Comparison of ENCODE assay signal across 23 cellular contexts in genomic region chr17:54007855-54008254, GRCh38.
DNase-seq lines count a peak whose midpoint lies in the region; ATAC-seq and TF ChIP-seq lines count a peak whose summit lies in the region.
"Had no signal": no experiment of that assay in that cellular context is flagged by ENCODE, and none has a peak within 500 bp of the region (broad histone marks: within the 10 kb centered on the region; RNA-seq: fewer than 3 reads in every experiment).

No MANE protein-coding gene starts in this region.

- H3K36me3 ChIP-seq in kidney epithelial cell (ENCODE audit: control insufficient read depth, insufficient read depth, low read length) = no peaks in the 10 kb centered on the region

- TF ChIP-seq CTCF in kidney epithelial cell (IDR thresholded peaks at IDR 0.05; ENCODE audit: insufficient read depth, low read length, poor library complexity, severe bottlenecking) = peak; percentile 14

- no peaks in the 10 kb centered on the region for H3K27me3 ChIP-seq in kidney epithelial cell (ENCODE audit: control insufficient read depth, insufficient read depth, low read length)

- H3K4me3 ChIP-seq in kidney epithelial cell (ENCODE audit: low read depth, low read length) = no peak overlapping the region
- H3K4me3 ChIP-seq: GM12878 had no signal

- in situ Hi-C loops in SK-MEL-5 (cut with HindIII; ENCODE audit: low pct_unique_long_range_greater_than_20kb, low sequenced_read_pairs) = no loop called here

- peak; percentile 8 for DNase-seq in DMS53 (lab: John Stamatoyannopoulos, UW)
- no peak for DNase-seq in DMS53 treated with DMSO at 0.1 percent for 48 hours (lab: John Stamatoyannopoulos, UW; ENCODE audit: unreplicated experiment)
- DNase-seq in SK-MEL-5 (ENCODE audit: low read depth, low spot score) = peak; percentile 22
- DNase-seq in kidney epithelial cell (ENCODE audit: low read depth) = no peak
- DNase-seq in nucleus accumbens (lab: John Stamatoyannopoulos, UW) = no peak
- DNase-seq: 8988T, ACHN, Calu3, DMS79, EL, GDM1, Karpas-422, NCI-H2029, NCI-H446 treated with DMSO at 0.1 percent for 48 hours, NCI-H526, NCI-H82, SIG-M5, T-cell had no signal

- ATAC-seq in HG03175 (IDR thresholded peaks at IDR 0.05; ENCODE audit: unreplicated experiment) = no peak
- ATAC-seq in GM18873 (IDR thresholded peaks at IDR 0.05; ENCODE audit: low FRiP score, unreplicated experiment) = no peak
- ATAC-seq: GM12878, HepG2, Panc1, T-cell had no signal

Comparison
In these comparisons a context has a peak if more than half of its experiments do, and no peak if none do; other contexts are left out.
1. DNase-seq: peak in DMS53 (single experiment) and SK-MEL-5 (single experiment); none in DMS53 treated with DMSO at 0.1 percent for 48 hours (single experiment), kidney epithelial cell (single experiment) and nucleus accumbens (0 of 56).